In the genomic region with DNA sequence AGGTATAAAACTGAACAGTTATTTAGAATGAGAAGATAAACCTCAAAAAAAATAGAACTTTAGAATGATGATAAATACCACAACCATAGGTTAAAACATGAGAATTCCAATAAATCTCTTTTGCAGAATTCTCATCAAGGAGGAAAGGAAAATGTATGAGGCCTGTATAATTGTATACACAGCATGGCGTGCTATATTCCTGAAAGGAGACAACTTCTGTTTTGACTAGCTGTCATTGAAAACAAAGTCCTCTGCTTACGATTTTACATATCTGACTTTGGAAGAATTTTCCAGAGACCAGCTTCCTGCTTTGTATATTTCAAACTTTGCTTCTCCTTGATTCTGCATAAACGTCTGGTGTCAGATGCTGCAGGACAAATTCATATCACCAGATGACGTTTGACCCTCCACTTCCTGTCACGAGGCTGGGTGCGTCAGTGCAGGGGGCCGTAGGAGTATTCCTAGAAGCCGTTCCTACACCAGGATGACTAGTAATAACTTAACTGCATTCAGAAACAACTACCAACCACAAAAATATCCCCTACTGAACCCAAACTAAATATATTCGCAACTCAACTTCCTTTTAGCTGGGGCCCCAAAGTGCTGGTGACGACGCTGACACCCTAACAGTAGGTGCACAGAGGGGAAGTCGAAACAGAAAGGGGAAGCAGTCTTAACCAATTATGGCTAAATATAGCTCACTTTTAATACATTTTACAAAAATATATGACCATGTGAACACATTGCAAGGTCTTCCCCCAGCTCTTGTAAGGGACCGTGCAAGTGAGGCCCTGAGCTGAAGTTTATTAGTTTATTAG, we compare ENCODE assay signal across 8 cellular contexts.
DNase-seq lines count a peak whose midpoint lies in the region; ATAC-seq lines count a peak whose summit lies in the region.

No MANE protein-coding gene starts in this region.

- no peak overlapping the region for H4K91ac ChIP-seq in mesenchymal stem cell (ENCODE audit: low read length)

- no peaks in the 10 kb centered on the region for H3K27me3 Mint-ChIP-seq in activated T-cell treated with anti-CD3 and anti-CD28 coated beads, Interleukin-2, amount 50 U/mL, for 24 hours

- H4K8ac ChIP-seq in mesenchymal stem cell (ENCODE audit: low read length): no peak overlapping the region

- H3K18ac ChIP-seq in mesenchymal stem cell (ENCODE audit: low read depth in 1 of 2, low read length in 2 of 2): no peak overlapping the region

- H3K27ac Mint-ChIP-seq in activated T-cell treated with anti-CD3 and anti-CD28 coated beads, Interleukin-2, amount 50 U/mL, for 24 hours: peak overlapping the region; percentile 98

- no peaks in the 10 kb centered on the region for H3K9me3 ChIP-seq in mesenchymal stem cell (ENCODE audit: control insufficient read depth, low read length)
- H3K9me3 ChIP-seq in MG63: no peaks in the 10 kb centered on the region

- no peak overlapping the region for H2BK12ac ChIP-seq in mesenchymal stem cell (ENCODE audit: low read length in 2 of 2)

- H3K23ac ChIP-seq in mesenchymal stem cell (ENCODE audit: low read length in 2 of 2): no peak overlapping the region

- H3K4me3 Mint-ChIP-seq in activated T-cell treated with anti-CD3 and anti-CD28 coated beads, Interleukin-2, amount 50 U/mL, for 24 hours: peak overlapping the region; percentile 58

- H3K27me3 ChIP-seq in mesenchymal stem cell (ENCODE audit: control insufficient read depth in 1 of 2, insufficient read depth in 1 of 2, low read length in 2 of 2): no peaks in the 10 kb centered on the region
- H3K27me3 ChIP-seq in MG63: no peaks in the 10 kb centered on the region

- H3K9ac ChIP-seq in mesenchymal stem cell (ENCODE audit: low read length): no peak overlapping the region

- no peak overlapping the region for H3K14ac ChIP-seq in mesenchymal stem cell (ENCODE audit: low read length in 2 of 2)

- H3K4me2 ChIP-seq in mesenchymal stem cell (ENCODE audit: low read length, poor library complexity, severe bottlenecking): no peak overlapping the region

- WGBS in mesenchymal stem cell: 79% methylated on average over 12 of the region's 13 CpGs

- H3K9me3 Mint-ChIP-seq in activated T-cell treated with anti-CD3 and anti-CD28 coated beads, Interleukin-2, amount 50 U/mL, for 24 hours: peaks cover 23% of the 10 kb centered on the region

- DNase-seq in NOMO-1 (lab: John Stamatoyannopoulos, UW; ENCODE audit: unreplicated experiment in 2 of 2): peak; percentile 98 to 99
- peak; percentile 81 for DNase-seq in activated T-cell treated with anti-CD3 and anti-CD28 coated beads, Interleukin-2, amount 50 U/mL, for 24 hours
- peak; percentile 40 for DNase-seq in mesenchymal stem cell
- peak; percentile 81 for DNase-seq in stimulated activated naive CD8-positive, alpha-beta T cell treated with anti-CD3 and anti-CD28 coated beads, Interleukin-15, Interleukin-2, amounts not matched to agents 100 U/mL and 50 U/mL, for 24 hours
- no peak for DNase-seq in MG63
- no peak for DNase-seq in NCI-H82 treated with DMSO at 0.1 percent for 48 hours (lab: John Stamatoyannopoulos, UW; ENCODE audit: unreplicated experiment)

- no peaks in the 10 kb centered on the region for H3K79me1 ChIP-seq in mesenchymal stem cell (replicated peaks; ENCODE audit: low read length, poor library complexity, severe bottlenecking)

- H3K4me1 ChIP-seq in mesenchymal stem cell (ENCODE audit: control insufficient read depth, insufficient read depth, low read depth, low read length): peaks cover 18% of the 10 kb centered on the region

- H3K4ac ChIP-seq in mesenchymal stem cell (ENCODE audit: low read depth in 1 of 2, low read length in 2 of 2): no peak overlapping the region

- no peak overlapping the region for H2AFZ ChIP-seq in mesenchymal stem cell (ENCODE audit: low read depth, low read length)

- peak overlapping the region; percentile 2 for H2AK5ac ChIP-seq in mesenchymal stem cell (ENCODE audit: low read length, severe bottlenecking)

- H3K36me3 ChIP-seq in mesenchymal stem cell (ENCODE audit: control insufficient read depth in 1 of 2, insufficient read depth in 2 of 2, low read depth in 1 of 2, low read length in 2 of 2) (no peaks in the 10 kb centered on the region), MG63 (no peaks in the 10 kb centered on the region)

- peaks cover 27% of the 10 kb centered on the region for H3K36me3 Mint-ChIP-seq in activated T-cell treated with anti-CD3 and anti-CD28 coated beads, Interleukin-2, amount 50 U/mL, for 24 hours (ENCODE audit: low read depth)

- H2BK15ac ChIP-seq in mesenchymal stem cell (ENCODE audit: low read depth, poor library complexity, severe bottlenecking): no peak overlapping the region

- H2BK5ac ChIP-seq in mesenchymal stem cell (ENCODE audit: low read depth, low read length, poor library complexity, severe bottlenecking): no peak overlapping the region

- H3K4me1 Mint-ChIP-seq in activated T-cell treated with anti-CD3 and anti-CD28 coated beads, Interleukin-2, amount 50 U/mL, for 24 hours (ENCODE audit: low read depth): peaks cover 65% of the 10 kb centered on the region

- H3K27ac ChIP-seq in mesenchymal stem cell (ENCODE audit: low read length, poor library complexity, severe bottlenecking): no peak overlapping the region

- H2BK120ac ChIP-seq in mesenchymal stem cell (ENCODE audit: low read depth, low read length): no peak overlapping the region

- peak overlapping the region; percentile 46; the same call in 1 of the 2 replicates for H3K4me3 ChIP-seq in GM08714 (ENCODE audit: low read length)
- H3K4me3 ChIP-seq in mesenchymal stem cell (ENCODE audit: insufficient read depth in 1 of 2, low read depth in 1 of 2, low read length in 2 of 2): no peak overlapping the region
- H3K4me3 ChIP-seq in MG63: no peak overlapping the region

- ATAC-seq in GM21786 (IDR thresholded peaks at IDR 0.05; ENCODE audit: unreplicated experiment): peak; percentile 91
- ATAC-seq in stimulated activated naive CD8-positive, alpha-beta T cell treated with anti-CD3 and anti-CD28 coated beads, Interleukin-15, Interleukin-2, amounts not matched to agents 100 U/mL and 50 U/mL, for 24 hours: peak; percentile 96

Comparison
In these comparisons a context has a peak if more than half of its experiments do, and no peak if none do; other contexts are left out.
1. DNase-seq: peak in NOMO-1 (2 of 2), activated T-cell treated with anti-CD3 and anti-CD28 coated beads, Interleukin-2, amount 50 U/mL, for 24 hours (single experiment), mesenchymal stem cell (single experiment) and stimulated activated naive CD8-positive, alpha-beta T cell treated with anti-CD3 and anti-CD28 coated beads, Interleukin-15, Interleukin-2, amounts not matched to agents 100 U/mL and 50 U/mL, for 24 hours (single experiment); none in MG63 (single experiment) and NCI-H82 treated with DMSO at 0.1 percent for 48 hours (single experiment).